In the genomic region with DNA sequence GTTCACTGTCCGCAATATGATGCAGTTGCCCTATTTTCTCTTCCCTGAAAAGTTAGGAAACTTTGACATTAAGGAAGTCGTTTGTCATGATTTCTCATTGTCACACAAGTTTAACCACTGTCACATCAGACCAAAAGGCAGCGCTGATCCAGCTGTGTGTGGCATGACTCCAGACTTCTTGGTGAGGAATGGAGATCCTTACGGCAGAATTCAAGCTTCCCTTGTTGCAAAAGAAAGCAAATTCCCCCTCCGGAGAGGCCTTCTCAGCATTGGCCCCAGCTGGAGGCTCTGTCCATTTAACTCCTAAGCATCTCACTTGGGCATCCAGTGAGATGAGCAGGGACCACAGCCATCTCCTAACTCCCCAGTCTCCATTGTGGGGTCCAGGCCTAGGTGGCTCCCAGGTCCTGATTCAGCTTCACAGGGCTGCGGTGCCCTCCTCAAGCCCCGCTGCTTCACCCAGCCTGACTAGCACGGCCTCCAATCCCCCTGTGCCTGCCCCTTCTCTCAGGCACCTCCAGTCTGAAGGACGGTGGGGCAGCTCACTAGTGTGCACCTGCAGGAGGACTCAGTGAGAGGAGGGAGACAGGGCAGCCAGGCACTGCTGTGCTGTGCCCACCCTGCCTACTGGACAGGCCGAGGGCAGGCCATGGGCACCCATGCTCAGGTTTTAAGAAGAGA, we compare ENCODE assay signal across 15 cellular contexts.
DNase-seq lines count a peak whose midpoint lies in the region; ATAC-seq, FAIRE-seq and TF ChIP-seq lines count a peak whose summit lies in the region.
"Had no signal": no experiment of that assay in that cellular context is flagged by ENCODE, and none has a peak within 500 bp of the region (broad histone marks: within the 10 kb centered on the region; RNA-seq: fewer than 3 reads in every experiment).

No MANE protein-coding gene starts in this region.

- H3K27ac Mint-ChIP-seq in endodermal cell (no peak overlapping the region), neural crest cell (ENCODE audit: unreplicated experiment) (peak overlapping the region; percentile 97)
- H3K27ac Mint-ChIP-seq: T-helper 17 cell had no signal

- H3K4me1 ChIP-seq in breast epithelium, result peaks cover 8 to 12% of the 10 kb centered on the region in 2 donors
- H3K4me1 ChIP-seq in mammary epithelial cell (ENCODE audit: insufficient read depth, low read length), result peaks cover 3% of the 10 kb centered on the region
- no peaks in the 10 kb centered on the region for H3K4me1 ChIP-seq in endodermal cell (ENCODE audit: control insufficient read depth, insufficient read depth, low read length)
- peaks cover 0 to 46% (median 26%) of the 10 kb centered on the region in 4 donors for H3K4me1 ChIP-seq in tibial nerve

- H3K27me3 ChIP-seq in breast epithelium (no peaks in the 10 kb centered on the region), mammary epithelial cell (ENCODE audit: insufficient read depth, low read length) (peaks cover 1% of the 10 kb centered on the region), endodermal cell (ENCODE audit: control insufficient read depth, insufficient read depth, low read length, poor library complexity, severe bottlenecking) (no peaks in the 10 kb centered on the region), tibial nerve (no peaks in the 10 kb centered on the region)

- H3K36me3 Mint-ChIP-seq in endodermal cell (ENCODE audit: low read depth), result no peaks in the 10 kb centered on the region
- H3K36me3 Mint-ChIP-seq in neural crest cell (ENCODE audit: low read depth), result peaks cover 3% of the 10 kb centered on the region

- H3K9me3 ChIP-seq in breast epithelium, result no peaks in the 10 kb centered on the region
- H3K9me3 ChIP-seq in mammary epithelial cell (replicated peaks; ENCODE audit: insufficient read depth, low read length), result no peaks in the 10 kb centered on the region
- no peaks in the 10 kb centered on the region for H3K9me3 ChIP-seq in endodermal cell (ENCODE audit: control insufficient read depth, low read length)
- no peaks in the 10 kb centered on the region for H3K9me3 ChIP-seq in tibial nerve
- H3K9me3 ChIP-seq: thoracic aorta had no signal

- H3K4me3 ChIP-seq in breast epithelium (peak overlapping the region in 1 of 3 donors; percentile 43), mammary epithelial cell (replicated peaks in 1 of 3; ENCODE audit: insufficient read depth in 1 of 3, low read depth in 2 of 3, low read length in 3 of 3) (no peak overlapping the region), endodermal cell (ENCODE audit: low read length) (no peak overlapping the region), tibial nerve (no peak overlapping the region)
- H3K4me3 ChIP-seq: thoracic aorta had no signal

- no peaks in the 10 kb centered on the region for H3K9me3 Mint-ChIP-seq in endodermal cell
- H3K9me3 Mint-ChIP-seq in neural crest cell, result peaks cover 3% of the 10 kb centered on the region

- H3K36me3 ChIP-seq in breast epithelium (no peaks in the 10 kb centered on the region), mammary epithelial cell (ENCODE audit: insufficient read depth, low read length) (no peaks in the 10 kb centered on the region), endodermal cell (ENCODE audit: control insufficient read depth, insufficient read depth, low read length) (no peaks in the 10 kb centered on the region), tibial nerve (no peaks in the 10 kb centered on the region)
- H3K36me3 ChIP-seq: thoracic aorta had no signal

- CTCF ChIA-PET in mammary epithelial cell (lab: Charles Lee; ENCODE audit: low non-redundant PET), result no interaction called here

- BruUV-seq in mammary epithelial cell (replicated peaks; lab: Mats Ljungman, UMichigan), result no TSS peak

- DNase-seq in breast epithelium (ENCODE audit: low spot score in 2 of 2) (no peak), mammary epithelial cell (no peak), endodermal cell (no peak), neural crest cell (ENCODE audit: low read depth, low spot score) (no peak), tibial nerve (ENCODE audit: low spot score in 2 of 2) (no peak), GM12891 (ENCODE audit: insufficient read length, low spot score) (no peak), RKO (ENCODE audit: low spot score) (no peak)
- DNase-seq: activated CD4-positive, alpha-beta T cell treated with anti-CD3 and anti-CD28 coated beads, Interleukin-2, amount 50 U/mL, for 48 hours; activated gamma-delta T cell treated with Interleukin-2 at 50 U/mL for 16 hours; cerebellar nuclear complex; MM.1S; T-helper 17 cell had no signal

- dilution Hi-C loops in mammary epithelial cell (cut with HindIII; ENCODE audit: low sequenced_read_pairs), result loop anchor here (5.0 to 10.0 kb wide), 4 partner anchors 35 to 162 kb away; partner anchors contain the start of gene CHSY1

- H3K27ac ChIP-seq in breast epithelium (peak overlapping the region; percentile 79 to 92), mammary epithelial cell (ENCODE audit: insufficient read depth, low read depth, low read length) (no peak overlapping the region), endodermal cell (ENCODE audit: low read depth, low read length) (peak overlapping the region; percentile 83), tibial nerve (peak overlapping the region in 3 of 4 donors; percentile 48 to 80 (median 78))

- in situ Hi-C loops in mammary epithelial cell (cut with MboI; ENCODE audit: low sequenced_read_pairs in 2 of 2), result loop anchor here (5.0 kb wide), 1 partner anchor 165 kb away; no protein-coding TSS in a partner anchor

- H3K9ac ChIP-seq in mammary epithelial cell (ENCODE audit: insufficient read depth, low read length) (no peak overlapping the region), endodermal cell (ENCODE audit: extremely low read depth, low read length, poor library complexity, severe bottlenecking) (no peak overlapping the region)

- no peak overlapping the region for H2AFZ ChIP-seq in mammary epithelial cell (ENCODE audit: low read depth, low read length)

- WGBS in mammary epithelial cell (ENCODE audit: low coverage, missing lambda C conversion rate), result 74% methylated on average over 8 of the region's 10 CpGs
- WGBS in endodermal cell (ENCODE audit: insufficient coverage in 1 of 2, insufficient read length in 1 of 2), 2 experiments, result 89 to 93% methylated on average over 7 to 10 of the region's 10 CpGs
- WGBS in tibial nerve, 2 donors, result 58 to 62% methylated on average over 10 of the region's 10 CpGs

- H4K20me1 ChIP-seq in mammary epithelial cell (ENCODE audit: insufficient read depth, low read length), result no peaks in the 10 kb centered on the region

- H3K27me3 Mint-ChIP-seq in endodermal cell (ENCODE audit: insufficient read depth) (peaks cover 5% of the 10 kb centered on the region), neural crest cell (ENCODE audit: low read depth) (peaks cover 14% of the 10 kb centered on the region)

- no peak for FAIRE-seq in GM12891 (lab: Jason Lieb, UNC)
- FAIRE-seq: A204.1 had no signal

- TF ChIP-seq CTCF in breast epithelium (IDR thresholded peaks at IDR 0.05), result no peak
- TF ChIP-seq CTCF in mammary epithelial cell (conservative IDR thresholded peaks at IDR 0.05 in 1 of 2, IDR thresholded peaks at IDR 0.05 in 1 of 2; ENCODE audit: extremely low read depth in 1 of 2, insufficient read depth in 1 of 2, low read depth in 1 of 2, low read length in 2 of 2), result no peak
- TF ChIP-seq CTCF in endodermal cell (conservative IDR thresholded peaks at IDR 0.05), result no peak
- no peak for TF ChIP-seq CTCF in neural crest cell (conservative IDR thresholded peaks at IDR 0.05)
- TF ChIP-seq CTCF in tibial nerve (IDR thresholded peaks at IDR 0.05), result no peak

- intact Hi-C loops in breast epithelium (cut with DNase I; ENCODE audit: low total_unique reads) (no loop called here), mammary epithelial cell (cut with micrococcal nuclease) (no loop called here)

- no peak for TF ChIP-seq EP300 in tibial nerve (IDR thresholded peaks at IDR 0.05)

- H3K4me2 ChIP-seq in mammary epithelial cell (ENCODE audit: insufficient read depth, low read depth, low read length), result no peak overlapping the region

- TF ChIP-seq POLR2A in breast epithelium (IDR thresholded peaks at IDR 0.05) (no peak), tibial nerve (IDR thresholded peaks at IDR 0.05) (no peak), GM12891 (IDR thresholded peaks at IDR 0.05; ENCODE audit: low read depth, low read length) (no peak)

- H3K4me1 Mint-ChIP-seq in endodermal cell (no peaks in the 10 kb centered on the region), neural crest cell (peaks cover 51% of the 10 kb centered on the region)

- H3K4me3 Mint-ChIP-seq in endodermal cell (no peak overlapping the region), neural crest cell (peak overlapping the region; percentile 60)
- H3K4me3 Mint-ChIP-seq: T-helper 17 cell had no signal

- H3K79me2 ChIP-seq in mammary epithelial cell (ENCODE audit: insufficient read depth, low read length), result no peaks in the 10 kb centered on the region

- no peak for ATAC-seq in GM18909 (IDR thresholded peaks at IDR 0.05; ENCODE audit: poor library complexity, unreplicated experiment)
- ATAC-seq: T-helper 17 cell had no signal

TF ChIP-seq in GM12891, 5 proteins besides CTCF, POLR2A, EP300 and RAD21:
- TF ChIP-seq SPI1 (IDR thresholded peaks at IDR 0.05; ENCODE audit: low read depth, low read length) (no peak), POLR2AphosphoS5 (IDR thresholded peaks at IDR 0.05; ENCODE audit: low read depth, low read length) (no peak), TAF1 (IDR thresholded peaks at IDR 0.05; ENCODE audit: low read depth, low read length) (no peak), POU2F2 (IDR thresholded peaks at IDR 0.05; ENCODE audit: low read depth, low read length) (no peak), PAX5 (IDR thresholded peaks at IDR 0.05; ENCODE audit: insufficient read depth, low read length, severe bottlenecking) (no peak)
